ENCODE assay signal across 21 cellular contexts in the genomic region with DNA sequence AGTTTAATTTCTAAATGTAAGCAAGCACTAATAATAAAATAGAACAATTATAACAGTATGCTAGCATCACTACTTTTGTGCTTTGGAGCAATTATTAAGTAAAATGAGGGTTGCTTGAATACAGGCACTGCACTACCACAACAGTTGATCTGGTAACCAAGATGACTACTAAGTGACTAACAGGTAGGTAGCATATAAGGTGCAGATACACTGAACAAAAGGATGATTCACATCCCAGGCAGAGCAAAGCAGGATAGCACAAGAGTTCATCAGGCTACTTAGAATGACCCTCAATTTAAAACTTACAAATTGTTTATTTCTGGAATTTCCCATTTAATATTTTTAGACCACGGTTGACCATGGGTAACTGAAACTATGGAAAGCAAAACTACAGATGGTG. TPM values are rescaled to one million over a fixed set of nuclear protein-coding genes. Genes with fewer than 3 reads are reported as not detected.
A peak's percentile ranks its signal among the peaks of the same experiment; 100 is the strongest.
DNase-seq lines count a peak whose midpoint lies in the region; ATAC-seq, FAIRE-seq and TF ChIP-seq lines count a peak whose summit lies in the region.
"Had no signal": no experiment of that assay in that cellular context is flagged by ENCODE, and none has a peak within 500 bp of the region (broad histone marks: within the 10 kb centered on the region; RNA-seq: fewer than 3 reads in every experiment).

No MANE protein-coding gene starts in this region.

- no peak overlapping the region for H3K27ac ChIP-seq in keratinocyte (ENCODE audit: control insufficient read depth, insufficient read depth, low read length)
- H3K27ac ChIP-seq: C4-2B, HL-60 had no signal

- H3K4me2 ChIP-seq in keratinocyte (ENCODE audit: control insufficient read depth, extremely low read depth, insufficient read depth, low read depth, low read length): no peak overlapping the region

- H3K9me3 ChIP-seq in keratinocyte (ENCODE audit: control insufficient read depth, low read depth, low read length): no peaks in the 10 kb centered on the region
- H3K9me3 ChIP-seq: BE2C, HAP-1 had no signal

- FAIRE-seq in bronchial epithelial cell (lab: Jason Lieb, UNC) (no peak), keratinocyte (lab: Jason Lieb, UNC) (peak; percentile 23)
- FAIRE-seq: G401.6, GM12892, GM19239, H1 had no signal

- H3K36me3 ChIP-seq in bronchial epithelial cell (ENCODE audit: control insufficient read depth, insufficient read depth, low read length) (no peaks in the 10 kb centered on the region), keratinocyte (ENCODE audit: control insufficient read depth in 2 of 2, extremely low read depth in 1 of 2, insufficient read depth in 2 of 2, low read length in 2 of 2) (no peaks in the 10 kb centered on the region)
- H3K36me3 ChIP-seq: BE2C, HAP-1 had no signal

- peak; percentile 28 for DNase-seq in HPDE6-E6E7 (ENCODE audit: extremely low spot score)
- peak; percentile 33 for DNase-seq in RKO (ENCODE audit: low spot score)
- peak; percentile 93 for DNase-seq in bronchial epithelial cell (ENCODE audit: low read depth)
- DNase-seq in keratinocyte (ENCODE audit: low read depth, low spot score): peak; percentile 2
- no peak for DNase-seq in cortex of kidney (lab: John Stamatoyannopoulos, UW)
- no peak for DNase-seq in stimulated activated naive CD4-positive, alpha-beta T cell (lab: John Stamatoyannopoulos, UW)
- DNase-seq: BE2C; CD4-positive, alpha-beta memory T cell; DMS79; IMR-90 had no signal

- H3K4me3 ChIP-seq in bronchial epithelial cell (ENCODE audit: low read depth, low read length): no peak overlapping the region
- no peak overlapping the region for H3K4me3 ChIP-seq in keratinocyte (ENCODE audit: control insufficient read depth in 2 of 3, extremely low read depth in 1 of 3, insufficient read depth in 2 of 3, low read depth in 1 of 3, low read length in 3 of 3)
- H3K4me3 ChIP-seq: HAP-1 had no signal

- H3K27me3 ChIP-seq in bronchial epithelial cell (ENCODE audit: control insufficient read depth, insufficient read depth, low read length): no peaks in the 10 kb centered on the region
- H3K27me3 ChIP-seq in keratinocyte (ENCODE audit: control insufficient read depth, extremely low read depth, insufficient read depth, low read length): no peaks in the 10 kb centered on the region
- H3K27me3 ChIP-seq: BE2C had no signal

- H3K9me1 ChIP-seq in keratinocyte (ENCODE audit: control insufficient read depth, extremely low read depth, insufficient read depth, low read length): no peaks in the 10 kb centered on the region

- dilution Hi-C loops in keratinocyte (cut with MboI; ENCODE audit: extremely low pct_ligation_motif_present, low sequenced_read_pairs): no loop called here

- no peaks in the 10 kb centered on the region for H3K4me1 ChIP-seq in keratinocyte (ENCODE audit: control insufficient read depth, extremely low read depth, insufficient read depth, low read length)
- H3K4me1 ChIP-seq: BE2C, HAP-1 had no signal

- H3K79me2 ChIP-seq in keratinocyte (ENCODE audit: control insufficient read depth, insufficient read depth, low read length): no peaks in the 10 kb centered on the region

- no peak overlapping the region for H3K9ac ChIP-seq in keratinocyte (ENCODE audit: control insufficient read depth, extremely low read depth, insufficient read depth, low read length)

- H4K20me1 ChIP-seq in keratinocyte (ENCODE audit: control insufficient read depth, extremely low read depth, insufficient read depth, low read length): no peaks in the 10 kb centered on the region

- ATAC-seq in GM18858 (IDR thresholded peaks at IDR 0.05; ENCODE audit: unreplicated experiment) (no peak), GM21576 (IDR thresholded peaks at IDR 0.05; ENCODE audit: unreplicated experiment) (no peak)

- H2AFZ ChIP-seq in keratinocyte (ENCODE audit: control insufficient read depth, low read length): no peak overlapping the region

- TF ChIP-seq CTCF in bronchial epithelial cell (IDR thresholded peaks at IDR 0.05; ENCODE audit: insufficient read depth, low read length, severe bottlenecking): no peak
- TF ChIP-seq CTCF in keratinocyte (optimal IDR thresholded peaks at IDR 0.05 in 1 of 3, IDR thresholded peaks at IDR 0.05 in 1 of 3, conservative IDR thresholded peaks at IDR 0.05 in 1 of 3; ENCODE audit: extremely low read depth in 1 of 3, insufficient read depth in 2 of 3, low read length in 3 of 3): no peak

RNA-seq across cellular contexts. Expression of a gene that starts 48.0 kb away (rescaled TPM):
- not detected in 2 replicates for total RNA-seq in bronchial epithelial cell
- polyA plus RNA-seq in keratinocyte: not detected in 3 replicates
- polyA plus RNA-seq in keratinocyte (2011; ENCODE audit: low read depth): not detected
- polyA plus RNA-seq in keratinocyte (2011; cell fraction: cytosol; rRNA removed): not detected in 2 replicates
- not detected in 2 replicates for polyA plus RNA-seq in keratinocyte (2011; cell fraction: nucleus; rRNA removed)
- polyA plus RNA-seq in keratinocyte (2012; ENCODE audit: low replicate concordance): not detected in 2 replicates
- not detected in 3 replicates for polyA minus RNA-seq in keratinocyte
- polyA minus RNA-seq in keratinocyte (2011; cell fraction: cytosol; rRNA and poly(A)+ RNA removed): not detected
- polyA minus RNA-seq in keratinocyte (2011; cell fraction: nucleus; rRNA and poly(A)+ RNA removed): not detected in 2 replicates
- total RNA-seq: A172; CD4-positive, alpha-beta memory T cell; IMR-90 had no signal
- polyA plus RNA-seq: AG04450; CD4-positive, alpha-beta memory T cell; IMR-90 had no signal

Comparison
In these comparisons a context has a peak if more than half of its experiments do, and no peak if none do; other contexts are left out.
1. DNase-seq: peak in HPDE6-E6E7 (single experiment), RKO (single experiment), bronchial epithelial cell (single experiment) and keratinocyte (single experiment); none in cortex of kidney (single experiment) and stimulated activated naive CD4-positive, alpha-beta T cell (0 of 6).